ENCODE assay signal across 1 cellular context in the genomic region with DNA sequence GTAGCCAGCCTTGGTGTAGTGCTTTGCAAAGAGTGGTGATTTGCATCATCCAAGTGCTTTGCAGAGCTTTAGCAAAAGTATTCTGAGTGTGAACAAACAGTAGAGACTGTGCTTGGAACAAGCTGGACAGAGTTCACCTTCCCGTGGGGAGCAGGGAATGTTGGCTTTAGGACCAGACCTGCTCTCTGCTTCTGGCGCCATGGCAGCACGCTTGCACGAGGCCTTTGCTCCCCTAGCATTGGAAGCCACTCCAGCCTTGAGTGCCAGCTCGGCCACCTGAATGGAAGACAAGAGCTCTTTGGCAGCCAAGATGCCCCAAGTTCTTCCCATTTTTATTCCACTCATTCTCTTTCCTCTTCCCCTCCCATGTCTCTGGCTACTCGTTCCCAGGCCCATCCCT.
TF ChIP-seq lines count a peak whose summit lies in the region.

No MANE protein-coding gene starts in this region.

TF ChIP-seq in A549, 52 proteins besides CTCF, POLR2A, EP300 and RAD21:
- TF ChIP-seq, protein P1, sequence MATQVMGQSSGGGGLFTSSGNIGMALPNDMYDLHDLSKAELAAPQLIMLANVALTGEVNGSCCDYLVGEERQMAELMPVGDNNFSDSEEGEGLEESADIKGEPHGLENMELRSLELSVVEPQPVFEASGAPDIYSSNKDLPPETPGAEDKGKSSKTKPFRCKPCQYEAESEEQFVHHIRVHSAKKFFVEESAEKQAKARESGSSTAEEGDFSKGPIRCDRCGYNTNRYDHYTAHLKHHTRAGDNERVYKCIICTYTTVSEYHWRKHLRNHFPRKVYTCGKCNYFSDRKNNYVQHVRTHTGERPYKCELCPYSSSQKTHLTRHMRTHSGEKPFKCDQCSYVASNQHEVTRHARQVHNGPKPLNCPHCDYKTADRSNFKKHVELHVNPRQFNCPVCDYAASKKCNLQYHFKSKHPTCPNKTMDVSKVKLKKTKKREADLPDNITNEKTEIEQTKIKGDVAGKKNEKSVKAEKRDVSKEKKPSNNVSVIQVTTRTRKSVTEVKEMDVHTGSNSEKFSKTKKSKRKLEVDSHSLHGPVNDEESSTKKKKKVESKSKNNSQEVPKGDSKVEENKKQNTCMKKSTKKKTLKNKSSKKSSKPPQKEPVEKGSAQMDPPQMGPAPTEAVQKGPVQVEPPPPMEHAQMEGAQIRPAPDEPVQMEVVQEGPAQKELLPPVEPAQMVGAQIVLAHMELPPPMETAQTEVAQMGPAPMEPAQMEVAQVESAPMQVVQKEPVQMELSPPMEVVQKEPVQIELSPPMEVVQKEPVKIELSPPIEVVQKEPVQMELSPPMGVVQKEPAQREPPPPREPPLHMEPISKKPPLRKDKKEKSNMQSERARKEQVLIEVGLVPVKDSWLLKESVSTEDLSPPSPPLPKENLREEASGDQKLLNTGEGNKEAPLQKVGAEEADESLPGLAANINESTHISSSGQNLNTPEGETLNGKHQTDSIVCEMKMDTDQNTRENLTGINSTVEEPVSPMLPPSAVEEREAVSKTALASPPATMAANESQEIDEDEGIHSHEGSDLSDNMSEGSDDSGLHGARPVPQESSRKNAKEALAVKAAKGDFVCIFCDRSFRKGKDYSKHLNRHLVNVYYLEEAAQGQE (IDR thresholded peaks at IDR 0.05), result no peak
- TF ChIP-seq ZSCAN20 (CRISPR knock-in tag; IDR thresholded peaks at IDR 0.05) (no peak), POLR2AphosphoS2 (conservative IDR thresholded peaks at IDR 0.05; ENCODE audit: low read length) (no peak), TP53 (CRISPR knock-in tag; IDR thresholded peaks at IDR 0.05) (no peak), JUN (IDR thresholded peaks at IDR 0.05) (no peak), MAZ (IDR thresholded peaks at IDR 0.05; ENCODE audit: borderline replicate concordance, low read depth, low read length) (no peak), SREBF2 (IDR thresholded peaks at IDR 0.05) (no peak)
- TF ChIP-seq, protein P2, sequence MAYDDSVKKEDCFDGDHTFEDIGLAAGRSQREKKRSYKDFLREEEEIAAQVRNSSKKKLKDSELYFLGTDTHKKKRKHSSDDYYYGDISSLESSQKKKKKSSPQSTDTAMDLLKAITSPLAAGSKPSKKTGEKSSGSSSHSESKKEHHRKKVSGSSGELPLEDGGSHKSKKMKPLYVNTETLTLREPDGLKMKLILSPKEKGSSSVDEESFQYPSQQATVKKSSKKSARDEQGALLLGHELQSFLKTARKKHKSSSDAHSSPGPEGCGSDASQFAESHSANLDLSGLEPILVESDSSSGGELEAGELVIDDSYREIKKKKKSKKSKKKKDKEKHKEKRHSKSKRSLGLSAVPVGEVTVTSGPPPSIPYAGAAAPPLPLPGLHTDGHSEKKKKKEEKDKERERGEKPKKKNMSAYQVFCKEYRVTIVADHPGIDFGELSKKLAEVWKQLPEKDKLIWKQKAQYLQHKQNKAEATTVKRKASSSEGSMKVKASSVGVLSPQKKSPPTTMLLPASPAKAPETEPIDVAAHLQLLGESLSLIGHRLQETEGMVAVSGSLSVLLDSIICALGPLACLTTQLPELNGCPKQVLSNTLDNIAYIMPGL (CRISPR knock-in tag; IDR thresholded peaks at IDR 0.05; ENCODE audit: borderline replicate concordance), result no peak
